Comparison of ENCODE assay signal across 1 cellular context in genomic region chr11:72751293-72752087, GRCh38.
TF ChIP-seq lines count a peak whose summit lies in the region.

No MANE protein-coding gene starts in this region.

TF ChIP-seq in K562, 482 proteins besides CTCF, POLR2A, EP300 and RAD21 (continued from another document and continues in another):
- TF ChIP-seq, protein P1, sequence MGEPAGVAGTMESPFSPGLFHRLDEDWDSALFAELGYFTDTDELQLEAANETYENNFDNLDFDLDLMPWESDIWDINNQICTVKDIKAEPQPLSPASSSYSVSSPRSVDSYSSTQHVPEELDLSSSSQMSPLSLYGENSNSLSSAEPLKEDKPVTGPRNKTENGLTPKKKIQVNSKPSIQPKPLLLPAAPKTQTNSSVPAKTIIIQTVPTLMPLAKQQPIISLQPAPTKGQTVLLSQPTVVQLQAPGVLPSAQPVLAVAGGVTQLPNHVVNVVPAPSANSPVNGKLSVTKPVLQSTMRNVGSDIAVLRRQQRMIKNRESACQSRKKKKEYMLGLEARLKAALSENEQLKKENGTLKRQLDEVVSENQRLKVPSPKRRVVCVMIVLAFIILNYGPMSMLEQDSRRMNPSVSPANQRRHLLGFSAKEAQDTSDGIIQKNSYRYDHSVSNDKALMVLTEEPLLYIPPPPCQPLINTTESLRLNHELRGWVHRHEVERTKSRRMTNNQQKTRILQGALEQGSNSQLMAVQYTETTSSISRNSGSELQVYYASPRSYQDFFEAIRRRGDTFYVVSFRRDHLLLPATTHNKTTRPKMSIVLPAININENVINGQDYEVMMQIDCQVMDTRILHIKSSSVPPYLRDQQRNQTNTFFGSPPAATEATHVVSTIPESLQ (CRISPR knock-in tag; IDR thresholded peaks at IDR 0.05), result no peak
- no peak for TF ChIP-seq RFX1 (IDR thresholded peaks at IDR 0.05)
- TF ChIP-seq HEY1 (CRISPR knock-in tag; IDR thresholded peaks at IDR 0.05; ENCODE audit: borderline replicate concordance), result no peak
- peak; percentile 50; the same call in 1 of the 2 replicates for TF ChIP-seq ESRRA (IDR thresholded peaks at IDR 0.05; ENCODE audit: borderline replicate concordance, low read depth)
- no peak for TF ChIP-seq ZNF436 (CRISPR knock-in tag; IDR thresholded peaks at IDR 0.05)
- TF ChIP-seq, protein P2, sequence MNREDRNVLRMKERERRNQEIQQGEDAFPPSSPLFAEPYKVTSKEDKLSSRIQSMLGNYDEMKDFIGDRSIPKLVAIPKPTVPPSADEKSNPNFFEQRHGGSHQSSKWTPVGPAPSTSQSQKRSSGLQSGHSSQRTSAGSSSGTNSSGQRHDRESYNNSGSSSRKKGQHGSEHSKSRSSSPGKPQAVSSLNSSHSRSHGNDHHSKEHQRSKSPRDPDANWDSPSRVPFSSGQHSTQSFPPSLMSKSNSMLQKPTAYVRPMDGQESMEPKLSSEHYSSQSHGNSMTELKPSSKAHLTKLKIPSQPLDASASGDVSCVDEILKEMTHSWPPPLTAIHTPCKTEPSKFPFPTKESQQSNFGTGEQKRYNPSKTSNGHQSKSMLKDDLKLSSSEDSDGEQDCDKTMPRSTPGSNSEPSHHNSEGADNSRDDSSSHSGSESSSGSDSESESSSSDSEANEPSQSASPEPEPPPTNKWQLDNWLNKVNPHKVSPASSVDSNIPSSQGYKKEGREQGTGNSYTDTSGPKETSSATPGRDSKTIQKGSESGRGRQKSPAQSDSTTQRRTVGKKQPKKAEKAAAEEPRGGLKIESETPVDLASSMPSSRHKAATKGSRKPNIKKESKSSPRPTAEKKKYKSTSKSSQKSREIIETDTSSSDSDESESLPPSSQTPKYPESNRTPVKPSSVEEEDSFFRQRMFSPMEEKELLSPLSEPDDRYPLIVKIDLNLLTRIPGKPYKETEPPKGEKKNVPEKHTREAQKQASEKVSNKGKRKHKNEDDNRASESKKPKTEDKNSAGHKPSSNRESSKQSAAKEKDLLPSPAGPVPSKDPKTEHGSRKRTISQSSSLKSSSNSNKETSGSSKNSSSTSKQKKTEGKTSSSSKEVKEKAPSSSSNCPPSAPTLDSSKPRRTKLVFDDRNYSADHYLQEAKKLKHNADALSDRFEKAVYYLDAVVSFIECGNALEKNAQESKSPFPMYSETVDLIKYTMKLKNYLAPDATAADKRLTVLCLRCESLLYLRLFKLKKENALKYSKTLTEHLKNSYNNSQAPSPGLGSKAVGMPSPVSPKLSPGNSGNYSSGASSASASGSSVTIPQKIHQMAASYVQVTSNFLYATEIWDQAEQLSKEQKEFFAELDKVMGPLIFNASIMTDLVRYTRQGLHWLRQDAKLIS (CRISPR knock-in tag; IDR thresholded peaks at IDR 0.05), result no peak
- TF ChIP-seq, protein P3, sequence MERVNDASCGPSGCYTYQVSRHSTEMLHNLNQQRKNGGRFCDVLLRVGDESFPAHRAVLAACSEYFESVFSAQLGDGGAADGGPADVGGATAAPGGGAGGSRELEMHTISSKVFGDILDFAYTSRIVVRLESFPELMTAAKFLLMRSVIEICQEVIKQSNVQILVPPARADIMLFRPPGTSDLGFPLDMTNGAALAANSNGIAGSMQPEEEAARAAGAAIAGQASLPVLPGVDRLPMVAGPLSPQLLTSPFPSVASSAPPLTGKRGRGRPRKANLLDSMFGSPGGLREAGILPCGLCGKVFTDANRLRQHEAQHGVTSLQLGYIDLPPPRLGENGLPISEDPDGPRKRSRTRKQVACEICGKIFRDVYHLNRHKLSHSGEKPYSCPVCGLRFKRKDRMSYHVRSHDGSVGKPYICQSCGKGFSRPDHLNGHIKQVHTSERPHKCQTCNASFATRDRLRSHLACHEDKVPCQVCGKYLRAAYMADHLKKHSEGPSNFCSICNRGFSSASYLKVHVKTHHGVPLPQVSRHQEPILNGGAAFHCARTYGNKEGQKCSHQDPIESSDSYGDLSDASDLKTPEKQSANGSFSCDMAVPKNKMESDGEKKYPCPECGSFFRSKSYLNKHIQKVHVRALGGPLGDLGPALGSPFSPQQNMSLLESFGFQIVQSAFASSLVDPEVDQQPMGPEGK (CRISPR knock-in tag; IDR thresholded peaks at IDR 0.05; ENCODE audit: borderline replicate concordance), result no peak
- no peak for TF ChIP-seq ZNF165 (CRISPR knock-in tag; IDR thresholded peaks at IDR 0.05; ENCODE audit: borderline replicate concordance)
- TF ChIP-seq CCAR2 (IDR thresholded peaks at IDR 0.05; ENCODE audit: low read depth, low read length), result no peak
- no peak for TF ChIP-seq FOXA3 (CRISPR knock-in tag; conservative IDR thresholded peaks at IDR 0.05 in 1 of 2, IDR thresholded peaks at IDR 0.05 in 1 of 2)
- TF ChIP-seq ERF (CRISPR knock-in tag; IDR thresholded peaks at IDR 0.05), result no peak
- TF ChIP-seq ZNF707 (CRISPR knock-in tag; conservative IDR thresholded peaks at IDR 0.05), result no peak
- no peak for TF ChIP-seq IRF9 (tag; IDR thresholded peaks at IDR 0.05)
- peak; percentile 88 for TF ChIP-seq NFIC (IDR thresholded peaks at IDR 0.05)
- TF ChIP-seq DLX4 (CRISPR knock-in tag; IDR thresholded peaks at IDR 0.05), result no peak
- TF ChIP-seq, protein P4, sequence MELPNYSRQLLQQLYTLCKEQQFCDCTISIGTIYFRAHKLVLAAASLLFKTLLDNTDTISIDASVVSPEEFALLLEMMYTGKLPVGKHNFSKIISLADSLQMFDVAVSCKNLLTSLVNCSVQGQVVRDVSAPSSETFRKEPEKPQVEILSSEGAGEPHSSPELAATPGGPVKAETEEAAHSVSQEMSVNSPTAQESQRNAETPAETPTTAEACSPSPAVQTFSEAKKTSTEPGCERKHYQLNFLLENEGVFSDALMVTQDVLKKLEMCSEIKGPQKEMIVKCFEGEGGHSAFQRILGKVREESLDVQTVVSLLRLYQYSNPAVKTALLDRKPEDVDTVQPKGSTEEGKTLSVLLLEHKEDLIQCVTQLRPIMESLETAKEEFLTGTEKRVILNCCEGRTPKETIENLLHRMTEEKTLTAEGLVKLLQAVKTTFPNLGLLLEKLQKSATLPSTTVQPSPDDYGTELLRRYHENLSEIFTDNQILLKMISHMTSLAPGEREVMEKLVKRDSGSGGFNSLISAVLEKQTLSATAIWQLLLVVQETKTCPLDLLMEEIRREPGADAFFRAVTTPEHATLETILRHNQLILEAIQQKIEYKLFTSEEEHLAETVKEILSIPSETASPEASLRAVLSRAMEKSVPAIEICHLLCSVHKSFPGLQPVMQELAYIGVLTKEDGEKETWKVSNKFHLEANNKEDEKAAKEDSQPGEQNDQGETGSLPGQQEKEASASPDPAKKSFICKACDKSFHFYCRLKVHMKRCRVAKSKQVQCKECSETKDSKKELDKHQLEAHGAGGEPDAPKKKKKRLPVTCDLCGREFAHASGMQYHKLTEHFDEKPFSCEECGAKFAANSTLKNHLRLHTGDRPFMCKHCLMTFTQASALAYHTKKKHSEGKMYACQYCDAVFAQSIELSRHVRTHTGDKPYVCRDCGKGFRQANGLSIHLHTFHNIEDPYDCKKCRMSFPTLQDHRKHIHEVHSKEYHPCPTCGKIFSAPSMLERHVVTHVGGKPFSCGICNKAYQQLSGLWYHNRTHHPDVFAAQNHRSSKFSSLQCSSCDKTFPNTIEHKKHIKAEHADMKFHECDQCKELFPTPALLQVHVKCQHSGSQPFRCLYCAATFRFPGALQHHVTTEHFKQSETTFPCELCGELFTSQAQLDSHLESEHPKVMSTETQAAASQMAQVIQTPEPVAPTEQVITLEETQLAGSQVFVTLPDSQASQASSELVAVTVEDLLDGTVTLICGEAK (IDR thresholded peaks at IDR 0.05), result peak; percentile 38; the same call in 1 of the 2 replicates
- TF ChIP-seq, protein P4 (CRISPR knock-in tag; IDR thresholded peaks at IDR 0.05), result no peak
- TF ChIP-seq ZNF280A (IDR thresholded peaks at IDR 0.05; ENCODE audit: low read depth, partially characterized antibody), result no peak
- TF ChIP-seq CHD4 (IDR thresholded peaks at IDR 0.05; ENCODE audit: insufficient read depth, insufficient replicate concordance, low read depth, low read length, poor library complexity, severe bottlenecking), result no peak
- TF ChIP-seq RBM15 (IDR thresholded peaks at IDR 0.05; ENCODE audit: insufficient read depth, low read length), result no peak
- TF ChIP-seq ATF7 (IDR thresholded peaks at IDR 0.05), result 0 out of 2 replicates have a peak, but pooled peaks have one; percentile 1
- no peak for TF ChIP-seq ID3 (CRISPR knock-in tag; IDR thresholded peaks at IDR 0.05)
- no peak for TF ChIP-seq ID3 (tag; IDR thresholded peaks at IDR 0.05)
- TF ChIP-seq RFX7 (CRISPR knock-in tag; IDR thresholded peaks at IDR 0.05), result no peak
- no peak for TF ChIP-seq CBX2 (IDR thresholded peaks at IDR 0.05; ENCODE audit: insufficient read depth, low read length, poor library complexity, severe bottlenecking)
- peak in 1 of 2 experiments; percentile 27; a peak in 1 of 4 replicates for TF ChIP-seq MLLT1 (IDR thresholded peaks at IDR 0.05)
- no peak for TF ChIP-seq SRF (CRISPR knock-in tag; IDR thresholded peaks at IDR 0.05)
- no peak for TF ChIP-seq MCM7 (IDR thresholded peaks at IDR 0.05)
- TF ChIP-seq, protein P5, sequence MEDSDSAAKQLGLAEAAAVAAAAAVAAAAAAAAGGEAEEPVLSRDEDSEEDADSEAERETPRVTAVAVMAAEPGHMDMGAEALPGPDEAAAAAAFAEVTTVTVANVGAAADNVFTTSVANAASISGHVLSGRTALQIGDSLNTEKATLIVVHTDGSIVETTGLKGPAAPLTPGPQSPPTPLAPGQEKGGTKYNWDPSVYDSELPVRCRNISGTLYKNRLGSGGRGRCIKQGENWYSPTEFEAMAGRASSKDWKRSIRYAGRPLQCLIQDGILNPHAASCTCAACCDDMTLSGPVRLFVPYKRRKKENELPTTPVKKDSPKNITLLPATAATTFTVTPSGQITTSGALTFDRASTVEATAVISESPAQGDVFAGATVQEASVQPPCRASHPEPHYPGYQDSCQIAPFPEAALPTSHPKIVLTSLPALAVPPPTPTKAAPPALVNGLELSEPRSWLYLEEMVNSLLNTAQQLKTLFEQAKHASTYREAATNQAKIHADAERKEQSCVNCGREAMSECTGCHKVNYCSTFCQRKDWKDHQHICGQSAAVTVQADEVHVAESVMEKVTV (CRISPR knock-in tag; IDR thresholded peaks at IDR 0.05), result no peak
- no peak for TF ChIP-seq TAF1 (IDR thresholded peaks at IDR 0.05; ENCODE audit: control insufficient read depth, extremely low read depth, insufficient read depth, low read length, severe bottlenecking)
- TF ChIP-seq PRMT5 (CRISPR knock-in tag; IDR thresholded peaks at IDR 0.05), result no peak
- no peak for TF ChIP-seq CBX1 (IDR thresholded peaks at IDR 0.05; ENCODE audit: low read depth)
